Comparison of ENCODE assay signal across 27 cellular contexts in the genomic region with DNA sequence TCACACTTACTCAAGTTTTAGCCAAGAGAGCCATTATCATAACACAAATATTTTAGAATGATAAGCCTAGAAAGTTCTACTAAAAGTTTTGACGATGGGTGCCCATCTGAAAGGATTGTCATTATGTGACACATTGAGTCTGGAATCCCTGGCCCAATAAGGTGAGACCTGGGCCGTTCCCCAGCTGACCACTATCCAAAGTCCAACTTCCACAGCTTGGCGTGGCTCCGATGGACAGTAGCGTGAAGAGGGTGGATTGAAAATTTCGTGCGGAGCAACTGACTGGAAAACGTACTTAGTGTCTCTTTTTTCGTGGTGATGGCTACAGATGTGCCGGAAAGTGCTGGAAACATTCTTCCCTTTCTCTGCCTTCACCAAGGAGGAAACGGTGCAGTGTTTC.
"Had no signal": no experiment of that assay in that cellular context is flagged by ENCODE, and none has a peak within 500 bp of the region (broad histone marks: within the 10 kb centered on the region; RNA-seq: fewer than 3 reads in every experiment).

No MANE protein-coding gene starts in this region.

- ATAC-seq: activated CD4-positive, alpha-beta T cell treated with anti-CD3 and anti-CD28 coated beads for 36 hours; activated T-helper 17 cell treated with anti-CD3 and anti-CD28 coated beads, Interleukin-2, amount 50 U/mL, for 72 hours; Right ventricle myocardium inferior; T-cell had no signal

- H3K27ac Mint-ChIP-seq: activated CD4-positive, alpha-beta memory T cell treated with anti-CD3 and anti-CD28 coated beads, Interleukin-2, amount 10 ng/mL, durations not matched to agents 7 days and 5 days; activated CD4-positive, alpha-beta T cell treated with anti-CD3 and anti-CD28 coated beads for 36 hours; activated naive CD4-positive, alpha-beta T cell treated with anti-CD3 and anti-CD28 coated beads, Interleukin-2, amount 50 U/mL, for 24 hours; activated T-helper 17 cell treated with anti-CD3 and anti-CD28 coated beads, Interleukin-2, amount 50 U/mL, for 72 hours; T-cell had no signal

- H3K4me1 Mint-ChIP-seq: activated naive CD4-positive, alpha-beta T cell treated with anti-CD3 and anti-CD28 coated beads, Interleukin-2, amount 50 U/mL, for 24 hours; T-cell had no signal

- H3K9me3 Mint-ChIP-seq: activated CD4-positive, alpha-beta memory T cell treated with anti-CD3 and anti-CD28 coated beads, Interleukin-2, amount 10 ng/mL, durations not matched to agents 7 days and 5 days; activated naive CD4-positive, alpha-beta T cell treated with anti-CD3 and anti-CD28 coated beads, Interleukin-2, amount 50 U/mL, for 24 hours; activated T-helper 17 cell treated with anti-CD3 and anti-CD28 coated beads, Interleukin-2, amount 50 U/mL, for 72 hours; T-cell had no signal

- H3K4me1 ChIP-seq: breast epithelium had no signal

- DNase-seq: activated CD4-positive, alpha-beta memory T cell treated with anti-CD3 and anti-CD28 coated beads, Interleukin-2, amount 10 ng/mL, durations not matched to agents 7 days and 5 days; activated CD4-positive, alpha-beta T cell treated with anti-CD3 and anti-CD28 coated beads for 36 hours; activated CD4-positive, alpha-beta T cell treated with anti-CD3 and anti-CD28 coated beads, Interleukin-2, amount 50 U/mL, for 1 hour; activated gamma-delta T cell; activated T-cell treated with anti-CD3 and anti-CD28 coated beads for 4 hours; activated T-cell treated with anti-CD3 and anti-CD28 coated beads, Interleukin-2, amount 50 U/mL, for 48 hours; aorta; caudate nucleus; NCI-H1092; NCI-H1417; NCI-H1694; NCI-H2029; NCI-H2107; NCI-H2171 treated with DMSO at 0.1 percent for 48 hours; NCI-H226; NCI-H526 treated with DMSO at 0.1 percent for 48 hours; NCI-H82; T-cell; T-helper 2 cell; T1000 had no signal

- H3K4me2 ChIP-seq: KMS-11 had no signal

- H3K27me3 ChIP-seq: breast epithelium had no signal

- H3K4me3 ChIP-seq: breast epithelium, SK-N-MC had no signal

- H3K27me3 Mint-ChIP-seq: activated CD4-positive, alpha-beta memory T cell treated with anti-CD3 and anti-CD28 coated beads, Interleukin-2, amount 10 ng/mL, durations not matched to agents 7 days and 5 days had no signal

- H3K4me3 Mint-ChIP-seq: activated CD4-positive, alpha-beta memory T cell treated with anti-CD3 and anti-CD28 coated beads, Interleukin-2, amount 10 ng/mL, durations not matched to agents 7 days and 5 days; activated CD4-positive, alpha-beta T cell treated with anti-CD3 and anti-CD28 coated beads for 36 hours; activated naive CD4-positive, alpha-beta T cell treated with anti-CD3 and anti-CD28 coated beads, Interleukin-2, amount 50 U/mL, for 24 hours; activated T-helper 17 cell treated with anti-CD3 and anti-CD28 coated beads, Interleukin-2, amount 50 U/mL, for 72 hours; T-cell had no signal

- H3K9me3 ChIP-seq: breast epithelium had no signal

- H3K36me3 ChIP-seq: breast epithelium had no signal

- H3K9ac ChIP-seq: KMS-11 had no signal

- H3K36me3 Mint-ChIP-seq: activated naive CD4-positive, alpha-beta T cell treated with anti-CD3 and anti-CD28 coated beads, Interleukin-2, amount 50 U/mL, for 24 hours; T-cell had no signal

- H3K27ac ChIP-seq: breast epithelium, KMS-11, SK-N-MC, VCaP had no signal
